ENCODE assay signal across 8 cellular contexts in genomic region chr17:82698974-82699442, GRCh38. TPM values are rescaled to one million over a fixed set of nuclear protein-coding genes. Genes with fewer than 3 reads are reported as not detected.
DNase-seq lines count a peak whose midpoint lies in the region; ATAC-seq and TF ChIP-seq lines count a peak whose summit lies in the region.

No MANE protein-coding gene starts in this region.

- no peaks in the 10 kb centered on the region for H3F3A ChIP-seq in SK-N-SH (replicated peaks; ENCODE audit: insufficient read depth)

- peaks cover 0 to 14% of the 10 kb centered on the region in 2 experiments; a peak in 1 of 4 replicates for H3K4me1 ChIP-seq in SK-N-SH (ENCODE audit: control insufficient read depth in 1 of 2, insufficient read depth in 2 of 2, low read depth in 1 of 2, low read length in 1 of 2)
- no peaks in the 10 kb centered on the region for H3K4me1 ChIP-seq in hepatocyte (ENCODE audit: insufficient read depth)

- H3K9me3 Mint-ChIP-seq in stimulated activated memory B cell treated with anti-CD40 and anti-IgM and Interleukin-4, amounts not matched to agents 10 μg/mL and 1 μg/mL and 100 μg/mL, for 72 hours = peaks cover 9% of the 10 kb centered on the region

- ATAC-seq in GM21723 (IDR thresholded peaks at IDR 0.05; ENCODE audit: unreplicated experiment) = peak; percentile 20
- ATAC-seq in stimulated activated memory B cell treated with anti-CD40 and anti-IgM and Interleukin-4, amounts not matched to agents 10 μg/mL and 1 μg/mL and 100 μg/mL, for 72 hours = no peak
- no peak for ATAC-seq in GM19463 (IDR thresholded peaks at IDR 0.05; ENCODE audit: unreplicated experiment)

- H3K79me2 ChIP-seq in SK-N-SH (ENCODE audit: insufficient read depth) = 0 out of 2 replicates have a peak, but pooled peaks cover 3% of the 10 kb centered on the region
- H3K79me2 ChIP-seq in hepatocyte = peaks cover 35% of the 10 kb centered on the region

- H3K27ac Mint-ChIP-seq in stimulated activated memory B cell treated with anti-CD40 and anti-IgM and Interleukin-4, amounts not matched to agents 10 μg/mL and 1 μg/mL and 100 μg/mL, for 72 hours = no peak overlapping the region

- peaks cover 16% of the 10 kb centered on the region for H3K4me1 Mint-ChIP-seq in stimulated activated memory B cell treated with anti-CD40 and anti-IgM and Interleukin-4, amounts not matched to agents 10 μg/mL and 1 μg/mL and 100 μg/mL, for 72 hours

- no peak for DNase-seq in AG09309 (ENCODE audit: low read depth)
- DNase-seq in SK-N-SH = no peak
- DNase-seq in hepatocyte (ENCODE audit: low spot score) = no peak
- no peak for DNase-seq in islet precursor cell
- no peak for DNase-seq in stimulated activated CD4-positive, alpha-beta T cell treated with anti-CD3 and anti-CD28 coated beads, Interleukin-1b, Interleukin-23, amount 100 ng/mL, for 48 hours

- WGBS in SK-N-SH (ENCODE audit: low lambda C conversion rate) = 22% methylated on average over 5 of the region's 45 CpGs
- 11% methylated on average over 34 of the region's 45 CpGs for WGBS in hepatocyte (ENCODE audit: low lambda C conversion rate, missing lambda C conversion rate)

- H3K9me2 ChIP-seq in SK-N-SH = no peaks in the 10 kb centered on the region
- no peaks in the 10 kb centered on the region for H3K9me2 ChIP-seq in hepatocyte (replicated peaks; ENCODE audit: insufficient read depth)

- no peaks in the 10 kb centered on the region for H4K20me1 ChIP-seq in SK-N-SH (ENCODE audit: insufficient read depth)
- H4K20me1 ChIP-seq in hepatocyte (ENCODE audit: insufficient read depth, poor library complexity, severe bottlenecking) = no peaks in the 10 kb centered on the region

- peak overlapping the region; percentile 32; the same call in 1 of the 2 replicates for H3K9ac ChIP-seq in SK-N-SH

- H2AFZ ChIP-seq in SK-N-SH (ENCODE audit: low read depth) = peak overlapping the region; percentile 82; the same call in 1 of the 2 replicates
- no peak overlapping the region for H2AFZ ChIP-seq in hepatocyte

- peaks cover 25% of the 10 kb centered on the region for H3K27me3 Mint-ChIP-seq in stimulated activated memory B cell treated with anti-CD40 and anti-IgM and Interleukin-4, amounts not matched to agents 10 μg/mL and 1 μg/mL and 100 μg/mL, for 72 hours

- H3K27me3 ChIP-seq in SK-N-SH (ENCODE audit: insufficient read depth) = no peaks in the 10 kb centered on the region
- H3K27me3 ChIP-seq in hepatocyte = no peaks in the 10 kb centered on the region

- peak overlapping the region; percentile 82 for H3K4me2 ChIP-seq in SK-N-SH
- peak overlapping the region; percentile 85 for H3K4me2 ChIP-seq in hepatocyte

- peak overlapping the region; percentile 87 for H3K4me3 Mint-ChIP-seq in stimulated activated memory B cell treated with anti-CD40 and anti-IgM and Interleukin-4, amounts not matched to agents 10 μg/mL and 1 μg/mL and 100 μg/mL, for 72 hours

- H3K27ac ChIP-seq in SK-N-SH (ENCODE audit: low read depth in 2 of 2, low read length in 1 of 2) (peak overlapping the region in 1 of 2 experiments; percentile 24; a peak in 1 of 4 replicates), hepatocyte (no peak overlapping the region)

- peaks cover 10% of the 10 kb centered on the region for H3K36me3 Mint-ChIP-seq in stimulated activated memory B cell treated with anti-CD40 and anti-IgM and Interleukin-4, amounts not matched to agents 10 μg/mL and 1 μg/mL and 100 μg/mL, for 72 hours

- no peak for TF ChIP-seq RAD21 in SK-N-SH (IDR thresholded peaks at IDR 0.05; ENCODE audit: low read length)

- no peak for TF ChIP-seq EP300 in SK-N-SH (IDR thresholded peaks at IDR 0.05; ENCODE audit: borderline replicate concordance in 1 of 2, low read depth in 1 of 2, low read length in 1 of 2)

- H3K4me3 ChIP-seq in AG09309 (ENCODE audit: control insufficient read depth, low read depth, low read length) (peak overlapping the region; percentile 70), SK-N-SH (ENCODE audit: low read depth in 2 of 2, low read length in 1 of 2) (peak overlapping the region; percentile 68 to 74), hepatocyte (peak overlapping the region; percentile 39)

- POLR2A ChIA-PET in SK-N-SH (lab: Yijun Ruan, JAX) = interaction anchor here (0.7 to 1.0 kb wide), 2 partner anchors 11 to 13 kb away, joined by 3 read pairs; no protein-coding TSS in a partner anchor

- CTCF ChIA-PET in SK-N-SH (lab: Yijun Ruan, JAX) = no interaction called here

- peaks cover 0 to 7% of the 10 kb centered on the region in 2 experiments for H3K36me3 ChIP-seq in SK-N-SH (replicated peaks in 1 of 2; ENCODE audit: control insufficient read depth in 1 of 2, insufficient read depth in 2 of 2, low read length in 1 of 2)
- H3K36me3 ChIP-seq in hepatocyte (replicated peaks; ENCODE audit: insufficient read depth, low read depth) = no peaks in the 10 kb centered on the region

- no peaks in the 10 kb centered on the region; the same call in 1 of the 2 replicates for H3K9me3 ChIP-seq in SK-N-SH
- peaks cover 3% of the 10 kb centered on the region for H3K9me3 ChIP-seq in hepatocyte (ENCODE audit: low read depth)

- TF ChIP-seq CTCF in AG09309 (IDR thresholded peaks at IDR 0.05; ENCODE audit: control insufficient read depth, insufficient read depth, low read depth, low read length, missing control alignments) = no peak
- TF ChIP-seq CTCF in SK-N-SH (IDR thresholded peaks at IDR 0.05) = no peak
- TF ChIP-seq CTCF in hepatocyte (IDR thresholded peaks at IDR 0.05; ENCODE audit: poor library complexity) = no peak

TF ChIP-seq in SK-N-SH, 30 proteins besides CTCF, POLR2A, EP300 and RAD21 (continues in another document):
- TF ChIP-seq TAF1 (IDR thresholded peaks at IDR 0.05; ENCODE audit: borderline replicate concordance, low read depth, low read length) (no peak), RXRA (IDR thresholded peaks at IDR 0.05; ENCODE audit: borderline replicate concordance, low read depth) (no peak), MAX (IDR thresholded peaks at IDR 0.05; ENCODE audit: low read depth) (no peak), FOXM1 (IDR thresholded peaks at IDR 0.05; ENCODE audit: low read depth) (no peak), YY1 (IDR thresholded peaks at IDR 0.05; ENCODE audit: low read depth) (no peak), MXI1 (IDR thresholded peaks at IDR 0.05; ENCODE audit: low read depth, low read length) (peak; percentile 45; the same call in 1 of the 2 replicates), RCOR1 (IDR thresholded peaks at IDR 0.05; ENCODE audit: low read length) (no peak), NRF1 (IDR thresholded peaks at IDR 0.05; ENCODE audit: low read depth, low read length) (no peak), CHD2 (IDR thresholded peaks at IDR 0.05; ENCODE audit: low read length, partially characterized antibody) (peak; percentile 55), USF2 (IDR thresholded peaks at IDR 0.05; ENCODE audit: borderline replicate concordance, low read depth, low read length) (no peak), ZBTB33 (IDR thresholded peaks at IDR 0.05; ENCODE audit: borderline replicate concordance, low read depth) (peak; percentile 12; the same call in 1 of the 2 replicates)

RNA-seq across cellular contexts. Expression of gene RAB40B, which starts 0.5 kb away (rescaled TPM):
- polyA plus RNA-seq in SK-N-SH (2012; rRNA removed) (13.4 and 20.7 TPM in 2 replicates), hepatocyte (22.2 and 27.8 TPM in 2 replicates)
- 10.5 and 15.2 TPM in 2 replicates for polyA plus RNA-seq in SK-N-SH (2012; cell fraction: cytosol; rRNA removed)
- 22.5 and 23.0 TPM in 2 replicates for polyA plus RNA-seq in SK-N-SH (2012; cell fraction: nucleus; rRNA removed)
- 20.0 and 22.2 TPM in 2 replicates for total RNA-seq in hepatocyte

RNA-seq across cellular contexts. Expression of gene FN3KRP, which starts 17.5 kb away (rescaled TPM):
- polyA plus RNA-seq in SK-N-SH (2012; rRNA removed) (54.3 and 68.2 TPM in 2 replicates), hepatocyte (24.0 and 27.4 TPM in 2 replicates)
- polyA plus RNA-seq in SK-N-SH (2012; cell fraction: cytosol; rRNA removed) = 54.0 and 58.2 TPM in 2 replicates
- 55.7 and 57.5 TPM in 2 replicates for polyA plus RNA-seq in SK-N-SH (2012; cell fraction: nucleus; rRNA removed)
- 17.0 and 18.7 TPM in 2 replicates for total RNA-seq in hepatocyte

RNA-seq across cellular contexts. Expression of gene FN3K, which starts 36.4 kb away (rescaled TPM):
- polyA plus RNA-seq in SK-N-SH (2012; rRNA removed) = 4.3 and 9.9 TPM in 2 replicates
- 6.7 and 9.8 TPM in 2 replicates for polyA plus RNA-seq in SK-N-SH (2012; cell fraction: cytosol; rRNA removed)
- 23.0 and 32.8 TPM in 2 replicates for polyA plus RNA-seq in SK-N-SH (2012; cell fraction: nucleus; rRNA removed)
- 4.0 and 17.3 TPM in 2 replicates for total RNA-seq in hepatocyte
- 12.8 and 13.7 TPM in 2 replicates for polyA plus RNA-seq in hepatocyte

RNA-seq across cellular contexts. Expression of gene WDR45B, which starts 50.8 kb away (rescaled TPM):
- polyA plus RNA-seq in SK-N-SH (2012; rRNA removed) = 171 and 191 TPM in 2 replicates
- polyA plus RNA-seq in SK-N-SH (2012; cell fraction: cytosol; rRNA removed) = 142 and 159 TPM in 2 replicates
- 164 and 253 TPM in 2 replicates for polyA plus RNA-seq in SK-N-SH (2012; cell fraction: nucleus; rRNA removed)
- 95.4 and 112 TPM in 2 replicates for total RNA-seq in hepatocyte
- 74.2 and 82.6 TPM in 2 replicates for polyA plus RNA-seq in hepatocyte

RNA-seq across cellular contexts. Expression of gene TBCD, which starts 52.9 kb away (rescaled TPM):
- polyA plus RNA-seq in SK-N-SH (2012; rRNA removed) (78.7 and 107 TPM in 2 replicates), hepatocyte (41.5 and 42.3 TPM in 2 replicates)
- polyA plus RNA-seq in SK-N-SH (2012; cell fraction: cytosol; rRNA removed) = 40.1 and 54.1 TPM in 2 replicates
- polyA plus RNA-seq in SK-N-SH (2012; cell fraction: nucleus; rRNA removed) = 188 and 264 TPM in 2 replicates
- total RNA-seq in hepatocyte = 24.5 and 34.4 TPM in 2 replicates
